Comparison of ENCODE assay signal across 16 cellular contexts in genomic region chr7:7820409-7820808, GRCh38.
"Had no signal": no experiment of that assay in that cellular context is flagged by ENCODE, and none has a peak within 500 bp of the region (broad histone marks: within the 10 kb centered on the region; RNA-seq: fewer than 3 reads in every experiment).

No MANE protein-coding gene starts in this region.

- H3K4me3 ChIP-seq: adrenal gland, cardiac muscle cell, dorsolateral prefrontal cortex, left lung, mucosa of descending colon, pancreas, stomach, testis, upper lobe of right lung had no signal

- H3K4me1 ChIP-seq: left lung, testis, upper lobe of right lung had no signal

- H3K27me3 Mint-ChIP-seq: activated CD8-positive, alpha-beta T cell treated with anti-CD3 and anti-CD28 coated beads for 36 hours; activated naive CD4-positive, alpha-beta T cell treated with anti-CD3 and anti-CD28 coated beads, Interleukin-2, amount 50 U/mL, for 24 hours; naive thymus-derived CD4-positive, alpha-beta T cell had no signal

- H3K27me3 ChIP-seq: adrenal gland, cardiac muscle cell, dorsolateral prefrontal cortex, left lung, pancreas, stomach, testis, upper lobe of right lung had no signal

- H3K27ac ChIP-seq: adrenal gland, cardiac muscle cell, dorsolateral prefrontal cortex, left lung, pancreas, stomach, testis, upper lobe of right lung had no signal

- DNase-seq: activated CD4-positive, alpha-beta T cell treated with anti-CD3 and anti-CD28 coated beads for 4 hours; activated CD8-positive, alpha-beta T cell treated with anti-CD3 and anti-CD28 coated beads for 36 hours; activated effector memory CD4-positive, alpha-beta T cell treated with anti-CD3 and anti-CD28 coated beads, Interleukin-2, amount 50 U/mL, for 16 hours; activated T-cell treated with anti-CD3 and anti-CD28 coated beads, Interleukin-2, amount 50 U/mL, for 4 hours; adrenal gland; dorsolateral prefrontal cortex; left lung; mucosa of descending colon; naive thymus-derived CD4-positive, alpha-beta T cell; pancreas; stimulated activated CD4-positive, alpha-beta T cell treated with anti-CD3 and anti-CD28 coated beads, Interleukin-1b, Interleukin-23, amount 100 ng/mL, for 48 hours; stomach; testis; upper lobe of right lung had no signal

- H3K36me3 ChIP-seq: adrenal gland, cardiac muscle cell, left lung, pancreas, upper lobe of right lung had no signal

- H3K4me3 Mint-ChIP-seq: activated CD8-positive, alpha-beta T cell treated with anti-CD3 and anti-CD28 coated beads for 36 hours; activated naive CD4-positive, alpha-beta T cell treated with anti-CD3 and anti-CD28 coated beads, Interleukin-2, amount 50 U/mL, for 24 hours; activated T-cell treated with anti-CD3 and anti-CD28 coated beads, Interleukin-2, amount 50 U/mL, for 4 hours; naive thymus-derived CD4-positive, alpha-beta T cell had no signal

- H3K27ac Mint-ChIP-seq: activated CD8-positive, alpha-beta T cell treated with anti-CD3 and anti-CD28 coated beads for 36 hours; activated naive CD4-positive, alpha-beta T cell treated with anti-CD3 and anti-CD28 coated beads, Interleukin-2, amount 50 U/mL, for 24 hours; naive thymus-derived CD4-positive, alpha-beta T cell had no signal

- H3K9me3 ChIP-seq: adrenal gland, left lung, mucosa of descending colon, pancreas, stomach, testis, upper lobe of right lung had no signal
